1 cellular context compared by ENCODE assay signal in the genomic region with DNA sequence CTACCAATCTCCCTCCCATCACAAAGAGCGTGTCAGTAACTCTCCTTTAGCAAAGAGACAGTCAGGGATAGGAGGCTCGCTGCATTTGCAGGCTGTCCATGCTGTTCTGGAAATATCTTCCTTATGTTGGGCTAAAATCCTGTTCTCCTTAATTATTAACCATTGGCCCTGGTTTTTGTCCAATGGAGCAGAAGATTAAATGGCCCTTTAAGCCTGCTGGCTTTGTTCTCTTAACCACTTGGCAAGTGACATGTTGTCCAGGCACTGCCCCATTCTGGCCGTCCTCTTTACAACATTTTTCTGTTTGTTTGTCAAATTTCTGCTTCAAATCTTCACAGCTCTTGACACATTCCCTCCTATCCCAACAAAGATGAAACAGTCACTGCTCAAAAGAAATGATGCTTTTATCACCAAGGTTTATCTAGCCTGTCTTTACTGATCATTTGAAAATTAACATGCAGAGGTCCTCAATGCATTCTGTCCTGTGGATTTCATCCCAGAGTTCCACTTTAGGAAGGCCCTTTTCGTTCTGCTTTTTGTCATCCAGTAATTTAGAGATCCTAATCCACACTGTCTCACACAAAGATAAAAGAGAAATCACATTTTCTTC.
TF ChIP-seq lines count a peak whose summit lies in the region.

No MANE protein-coding gene starts in this region.

TF ChIP-seq in HepG2, 621 proteins besides CTCF, POLR2A, EP300 and RAD21 (continued from another document):
- TF ChIP-seq, protein P1, sequence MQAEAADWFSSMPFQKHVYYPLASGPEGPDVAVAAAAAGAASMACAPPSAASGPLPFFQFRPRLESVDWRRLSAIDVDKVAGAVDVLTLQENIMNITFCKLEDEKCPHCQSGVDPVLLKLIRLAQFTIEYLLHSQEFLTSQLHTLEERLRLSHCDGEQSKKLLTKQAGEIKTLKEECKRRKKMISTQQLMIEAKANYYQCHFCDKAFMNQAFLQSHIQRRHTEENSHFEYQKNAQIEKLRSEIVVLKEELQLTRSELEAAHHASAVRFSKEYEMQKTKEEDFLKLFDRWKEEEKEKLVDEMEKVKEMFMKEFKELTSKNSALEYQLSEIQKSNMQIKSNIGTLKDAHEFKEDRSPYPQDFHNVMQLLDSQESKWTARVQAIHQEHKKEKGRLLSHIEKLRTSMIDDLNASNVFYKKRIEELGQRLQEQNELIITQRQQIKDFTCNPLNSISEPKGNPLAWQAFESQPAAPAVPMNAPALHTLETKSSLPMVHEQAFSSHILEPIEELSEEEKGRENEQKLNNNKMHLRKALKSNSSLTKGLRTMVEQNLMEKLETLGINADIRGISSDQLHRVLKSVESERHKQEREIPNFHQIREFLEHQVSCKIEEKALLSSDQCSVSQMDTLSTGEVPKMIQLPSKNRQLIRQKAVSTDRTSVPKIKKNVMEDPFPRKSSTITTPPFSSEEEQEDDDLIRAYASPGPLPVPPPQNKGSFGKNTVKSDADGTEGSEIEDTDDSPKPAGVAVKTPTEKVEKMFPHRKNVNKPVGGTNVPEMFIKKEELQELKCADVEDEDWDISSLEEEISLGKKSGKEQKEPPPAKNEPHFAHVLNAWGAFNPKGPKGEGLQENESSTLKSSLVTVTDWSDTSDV (CRISPR knock-in tag; IDR thresholded peaks at IDR 0.05) = no peak
- no peak for TF ChIP-seq KLF13 (CRISPR knock-in tag; IDR thresholded peaks at IDR 0.05)
- TF ChIP-seq, protein P2, sequence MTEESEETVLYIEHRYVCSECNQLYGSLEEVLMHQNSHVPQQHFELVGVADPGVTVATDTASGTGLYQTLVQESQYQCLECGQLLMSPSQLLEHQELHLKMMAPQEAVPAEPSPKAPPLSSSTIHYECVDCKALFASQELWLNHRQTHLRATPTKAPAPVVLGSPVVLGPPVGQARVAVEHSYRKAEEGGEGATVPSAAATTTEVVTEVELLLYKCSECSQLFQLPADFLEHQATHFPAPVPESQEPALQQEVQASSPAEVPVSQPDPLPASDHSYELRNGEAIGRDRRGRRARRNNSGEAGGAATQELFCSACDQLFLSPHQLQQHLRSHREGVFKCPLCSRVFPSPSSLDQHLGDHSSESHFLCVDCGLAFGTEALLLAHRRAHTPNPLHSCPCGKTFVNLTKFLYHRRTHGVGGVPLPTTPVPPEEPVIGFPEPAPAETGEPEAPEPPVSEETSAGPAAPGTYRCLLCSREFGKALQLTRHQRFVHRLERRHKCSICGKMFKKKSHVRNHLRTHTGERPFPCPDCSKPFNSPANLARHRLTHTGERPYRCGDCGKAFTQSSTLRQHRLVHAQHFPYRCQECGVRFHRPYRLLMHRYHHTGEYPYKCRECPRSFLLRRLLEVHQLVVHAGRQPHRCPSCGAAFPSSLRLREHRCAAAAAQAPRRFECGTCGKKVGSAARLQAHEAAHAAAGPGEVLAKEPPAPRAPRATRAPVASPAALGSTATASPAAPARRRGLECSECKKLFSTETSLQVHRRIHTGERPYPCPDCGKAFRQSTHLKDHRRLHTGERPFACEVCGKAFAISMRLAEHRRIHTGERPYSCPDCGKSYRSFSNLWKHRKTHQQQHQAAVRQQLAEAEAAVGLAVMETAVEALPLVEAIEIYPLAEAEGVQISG (CRISPR knock-in tag; IDR thresholded peaks at IDR 0.05) = no peak
